Comparison of ENCODE assay signal across 8 cellular contexts in genomic region chr17:7989781-7990655, GRCh38. TPM values are rescaled to one million over a fixed set of nuclear protein-coding genes. Genes with fewer than 3 reads are reported as not detected.
A peak's percentile ranks its signal among the peaks of the same experiment; 100 is the strongest.
DNase-seq lines count a peak whose midpoint lies in the region; ATAC-seq and TF ChIP-seq lines count a peak whose summit lies in the region.

No MANE protein-coding gene starts in this region.

- H3K27me3 Mint-ChIP-seq in chondrocyte (ENCODE audit: low read depth), result peaks cover 10% of the 10 kb centered on the region

- no peaks in the 10 kb centered on the region for H3K36me3 Mint-ChIP-seq in chondrocyte (ENCODE audit: low read depth)

- TF ChIP-seq CTCF in chondrocyte (IDR thresholded peaks at IDR 0.05), result peak; percentile 98

- peak; percentile 67 for DNase-seq in NCI-H82 (lab: John Stamatoyannopoulos, UW)
- DNase-seq in NCI-H82 treated with DMSO at 0.1 percent for 48 hours (lab: John Stamatoyannopoulos, UW; ENCODE audit: unreplicated experiment), result no peak
- peak; percentile 12 for DNase-seq in NCI-H2196 treated with DMSO at 0.1 percent for 48 hours (lab: John Stamatoyannopoulos, UW; ENCODE audit: unreplicated experiment)
- peak; percentile 96 for DNase-seq in activated CD4-positive, alpha-beta T cell treated with anti-CD3 and anti-CD28 coated beads for 24 hours (ENCODE audit: low read depth in 2 of 2)
- no peak for DNase-seq in chondrocyte (ENCODE audit: low spot score)
- peak; percentile 66 to 93 for DNase-seq in left colon
- peak; percentile 96 to 97 for DNase-seq in stimulated activated CD4-positive, alpha-beta T cell treated with anti-CD3 and anti-CD28 coated beads, Interleukin-1b, Interleukin-23, amount 100 ng/mL, for 4 hours (ENCODE audit: low read depth in 2 of 2)

- H3K9me3 Mint-ChIP-seq in chondrocyte (ENCODE audit: low read depth), result no peaks in the 10 kb centered on the region

- no peaks in the 10 kb centered on the region for H3K4me1 Mint-ChIP-seq in chondrocyte (ENCODE audit: low read depth)

- peak overlapping the region; percentile 63 for H3K4me3 Mint-ChIP-seq in chondrocyte (ENCODE audit: unreplicated experiment)

- H3K27ac Mint-ChIP-seq in chondrocyte (ENCODE audit: unreplicated experiment), result no peak overlapping the region

- ATAC-seq in HG02970 (IDR thresholded peaks at IDR 0.05; ENCODE audit: low FRiP score, unreplicated experiment) (peak; percentile 64), left colon (peak; percentile 91)

- intact Hi-C loops in left colon (cut with DNase I, micrococcal nuclease), result loop anchor here in 1 of 2 donors (5.0 kb wide), 2 partner anchors 78 to 128 kb away; no protein-coding TSS in a partner anchor

RNA-seq across cellular contexts. Expression of gene GUCY2D, which starts 12.4 kb away (rescaled TPM):
- total RNA-seq in chondrocyte (not detected in 3 replicates), left colon (not detected)

RNA-seq across cellular contexts. Expression of gene ALOX15B, which starts 48.8 kb away (rescaled TPM):
- total RNA-seq in chondrocyte, result not detected in 3 replicates
- total RNA-seq in left colon, result 1 to 10 TPM in 1 of 2 donors, under 1 TPM in 1; 0.55 to 2.5 TPM

RNA-seq across cellular contexts. Expression of gene CNTROB, which starts 58.0 kb away (rescaled TPM):
- total RNA-seq in chondrocyte (28.7 to 29.2 TPM (median 29.2 TPM) in 3 replicates), left colon (10 to 100 TPM; 25.8 to 26.7 TPM)

RNA-seq across cellular contexts. Expression of gene TRAPPC1, which starts 58.3 kb away (rescaled TPM):
- total RNA-seq in chondrocyte, result 113 to 135 TPM (median 121 TPM) in 3 replicates
- 100 to 1,000 TPM; 121 to 122 TPM for total RNA-seq in left colon

Comparison
In these comparisons a context has a peak if more than half of its experiments do, and no peak if none do; other contexts are left out.
1. DNase-seq: peak in NCI-H82 (single experiment), NCI-H2196 treated with DMSO at 0.1 percent for 48 hours (single experiment), activated CD4-positive, alpha-beta T cell treated with anti-CD3 and anti-CD28 coated beads for 24 hours (2 of 2), left colon (2 of 2) and stimulated activated CD4-positive, alpha-beta T cell treated with anti-CD3 and anti-CD28 coated beads, Interleukin-1b, Interleukin-23, amount 100 ng/mL, for 4 hours (2 of 2); none in NCI-H82 treated with DMSO at 0.1 percent for 48 hours (single experiment) and chondrocyte (single experiment).